ENCODE assay signal across 7 cellular contexts in the genomic region with DNA sequence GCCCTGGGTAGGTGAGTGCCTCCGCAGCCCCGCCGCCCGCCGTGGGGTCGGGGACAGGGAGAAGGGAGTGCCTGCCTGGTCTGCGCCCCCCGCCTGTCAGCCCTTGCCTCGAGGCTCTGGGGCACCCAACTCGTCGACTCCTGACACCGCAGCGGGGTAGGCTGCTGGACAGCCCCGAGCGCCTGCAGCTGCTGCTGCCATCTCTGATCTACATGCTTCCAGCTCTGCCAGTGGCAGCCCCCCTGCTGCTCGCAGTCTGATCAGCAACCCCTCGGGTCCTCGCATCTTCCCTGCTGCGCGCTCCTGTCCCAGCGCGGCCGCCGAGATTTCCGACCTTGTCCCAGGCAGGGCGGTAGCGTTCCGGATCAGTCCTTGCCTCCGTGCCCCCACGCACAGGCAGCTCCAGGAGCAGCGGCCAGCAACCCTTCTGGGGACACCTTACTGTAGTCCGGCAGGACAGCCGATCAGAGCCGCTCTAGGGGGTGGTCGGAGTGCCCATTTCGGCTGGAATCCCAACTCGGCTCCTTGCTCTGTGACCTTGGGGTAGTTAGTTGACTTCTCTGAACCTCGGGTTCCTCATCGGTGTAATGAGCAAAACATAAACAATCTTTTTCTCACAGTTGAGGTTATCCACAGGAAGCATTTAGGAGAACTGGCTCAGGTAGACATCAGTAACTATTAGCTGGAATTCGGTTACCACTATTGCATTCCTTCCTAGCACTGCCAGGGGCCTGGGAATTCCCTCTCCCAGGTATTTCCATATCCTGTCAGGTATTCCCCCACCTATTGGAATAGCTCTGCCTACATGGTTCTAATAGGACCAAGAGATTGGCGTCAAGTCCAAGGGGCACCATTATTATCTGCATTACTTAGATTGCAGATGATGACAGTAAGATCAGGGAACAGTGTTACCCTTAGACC. TPM values are rescaled to one million over a fixed set of nuclear protein-coding genes. Genes with fewer than 3 reads are reported as not detected.
DNase-seq lines count a peak whose midpoint lies in the region; ATAC-seq and TF ChIP-seq lines count a peak whose summit lies in the region.
"Had no signal": no experiment of that assay in that cellular context is flagged by ENCODE, and none has a peak within 500 bp of the region (broad histone marks: within the 10 kb centered on the region; RNA-seq: fewer than 3 reads in every experiment).

No MANE protein-coding gene starts in this region.

- POLR2A ChIA-PET in AG04450 (lab: Yijun Ruan, JAX) = no interaction called here

- no peaks in the 10 kb centered on the region; the same call in 1 of the 2 replicates for H3K9me3 ChIP-seq in AG04450 (ENCODE audit: control insufficient read depth, insufficient read depth, low read length)

- ATAC-seq in activated naive CD8-positive, alpha-beta T cell treated with anti-CD3 and anti-CD28 coated beads, Interleukin-2, amount 50 U/mL, for 24 hours = no peak
- ATAC-seq in left colon (no peak), HG03439 (IDR thresholded peaks at IDR 0.05; ENCODE audit: unreplicated experiment) (no peak)

- intact Hi-C loops in left colon (cut with DNase I, micrococcal nuclease) = no loop called here

- H3K9me3 Mint-ChIP-seq in activated naive CD8-positive, alpha-beta T cell treated with anti-CD3 and anti-CD28 coated beads, Interleukin-2, amount 50 U/mL, for 24 hours = no peaks in the 10 kb centered on the region

- H3K36me3 Mint-ChIP-seq in activated naive CD8-positive, alpha-beta T cell treated with anti-CD3 and anti-CD28 coated beads, Interleukin-2, amount 50 U/mL, for 24 hours (ENCODE audit: low read depth) = no peaks in the 10 kb centered on the region

- peaks cover 94% of the 10 kb centered on the region for H3K27me3 ChIP-seq in AG04450 (ENCODE audit: control insufficient read depth, insufficient read depth, low read length)

- peak overlapping the region; percentile 27 for H3K4me3 ChIP-seq in AG04450 (ENCODE audit: low read depth, low read length)

- H3K27ac ChIP-seq in AG04450 (ENCODE audit: low read depth, low read length) = no peak overlapping the region

- DNase-seq in AG04450 (ENCODE audit: low read depth, low spot score) (no peak), midbrain (lab: John Stamatoyannopoulos, UW) (peak; percentile 39), left colon (no peak)
- no peak for DNase-seq in activated naive CD8-positive, alpha-beta T cell treated with anti-CD3 and anti-CD28 coated beads, Interleukin-2, amount 50 U/mL, for 24 hours
- no peak for DNase-seq in effector CD4-positive, alpha-beta T cell
- DNase-seq: activated CD4-positive, alpha-beta T cell treated with anti-CD3 and anti-CD28 coated beads, Interleukin-2, amount 50 U/mL, for 4 hours had no signal

- CTCF ChIA-PET in AG04450 (lab: Charles Lee) = interaction anchor here (0.5 to 2.3 kb wide), 6 partner anchors 15 to 281 kb away, joined by 3 to 9 read pairs (median 4); partner anchors contain the start of genes CRABP2 and NES

- peak overlapping the region; percentile 17 for H3K4me3 Mint-ChIP-seq in activated naive CD8-positive, alpha-beta T cell treated with anti-CD3 and anti-CD28 coated beads, Interleukin-2, amount 50 U/mL, for 24 hours

- peaks cover 22% of the 10 kb centered on the region for H3K4me1 Mint-ChIP-seq in activated naive CD8-positive, alpha-beta T cell treated with anti-CD3 and anti-CD28 coated beads, Interleukin-2, amount 50 U/mL, for 24 hours

- H3K27ac Mint-ChIP-seq in activated naive CD8-positive, alpha-beta T cell treated with anti-CD3 and anti-CD28 coated beads, Interleukin-2, amount 50 U/mL, for 24 hours = no peak overlapping the region

- H3K27me3 Mint-ChIP-seq in activated naive CD8-positive, alpha-beta T cell treated with anti-CD3 and anti-CD28 coated beads, Interleukin-2, amount 50 U/mL, for 24 hours = peaks cover 86% of the 10 kb centered on the region

- no peak for TF ChIP-seq CTCF in AG04450 (IDR thresholded peaks at IDR 0.05; ENCODE audit: low read depth, low read length)

RNA-seq across cellular contexts. Expression of gene BCAN, which starts 0.6 kb away (rescaled TPM):
- polyA plus RNA-seq in AG04450 (2011; rRNA removed) = 0.05 TPM in 1 of 2 replicates, not detected in the other
- polyA minus RNA-seq in AG04450 (2011; rRNA and poly(A)+ RNA removed) = not detected in 2 replicates
- not detected for total RNA-seq in left colon

RNA-seq across cellular contexts. Expression of gene HAPLN2, which starts 23.3 kb away (rescaled TPM):
- not detected in 2 replicates for polyA plus RNA-seq in AG04450 (2011; rRNA removed)
- not detected in 2 replicates for polyA minus RNA-seq in AG04450 (2011; rRNA and poly(A)+ RNA removed)
- not detected for total RNA-seq in left colon

RNA-seq across cellular contexts. Expression of gene NES, which starts 34.7 kb away (rescaled TPM):
- polyA plus RNA-seq in AG04450 (2011; rRNA removed) = 15.7 and 19.2 TPM in 2 replicates
- polyA minus RNA-seq in AG04450 (2011; rRNA and poly(A)+ RNA removed) = 18.7 and 20.4 TPM in 2 replicates
- 1 to 10 TPM; 3.6 to 6.8 TPM for total RNA-seq in left colon

RNA-seq across cellular contexts. Expression of gene GPATCH4, which starts 41.2 kb away (rescaled TPM):
- 23.1 and 27.6 TPM in 2 replicates for polyA plus RNA-seq in AG04450 (2011; rRNA removed)
- 17.9 and 22.8 TPM in 2 replicates for polyA minus RNA-seq in AG04450 (2011; rRNA and poly(A)+ RNA removed)
- 10 to 100 TPM; 13.8 to 20.1 TPM for total RNA-seq in left colon

RNA-seq across cellular contexts. Expression of gene NAXE, which starts 50.9 kb away (rescaled TPM):
- polyA plus RNA-seq in AG04450 (2011; rRNA removed) = 29.9 and 38.7 TPM in 2 replicates
- 31.8 and 44.1 TPM in 2 replicates for polyA minus RNA-seq in AG04450 (2011; rRNA and poly(A)+ RNA removed)
- 10 to 100 TPM; 78.0 to 87.7 TPM for total RNA-seq in left colon
